In genomic region chr2:226223704-226224103, GRCh38 we compare ENCODE assay signal across 30 cellular contexts.
"Had no signal": no experiment of that assay in that cellular context is flagged by ENCODE, and none has a peak within 500 bp of the region (broad histone marks: within the 10 kb centered on the region; RNA-seq: fewer than 3 reads in every experiment).

No MANE protein-coding gene starts in this region.

- H3K4me1 ChIP-seq: left lung, lower lobe of right lung, neural progenitor cell, right atrium auricular region, stomach, testis, thyroid gland, transverse colon, upper lobe of right lung had no signal

- H3K27ac ChIP-seq: left lung, lower lobe of right lung, neural progenitor cell, neutrophil, right atrium auricular region, skin epidermis, stomach, testis, thyroid gland, transverse colon, upper lobe of right lung had no signal

- DNase-seq: hypothalamus; immature natural killer cell; kidney; left colon; left lung; lower lobe of right lung; mammary epithelial cell; mesenchymal stem cell; naive B cell; natural killer cell; nephron progenitor cell; occipital lobe; stimulated activated CD4-positive, alpha-beta T cell treated with anti-CD3 and anti-CD28 coated beads, Interleukin-12 subunit alpha, Interleukin-12 subunit beta, amount 100 ng/mL, for 4 hours; stimulated activated CD4-positive, alpha-beta T cell treated with anti-CD3 and anti-CD28 coated beads, Interleukin-15, amount 100 ng/mL, for 24 hours; stimulated activated CD4-positive, alpha-beta T cell treated with anti-CD3 and anti-CD28 coated beads, Interleukin-2, amount 100 ng/mL, for 24 hours; stimulated activated CD4-positive, alpha-beta T cell treated with anti-CD3 and anti-CD28 coated beads, Interleukin-4, amount 100 ng/mL, for 1 hour; stimulated activated naive B cell treated with anti-CD40 and anti-IgM and Interleukin-4, amounts not matched to agents 10 μg/mL and 1 μg/mL and 100 μg/mL, for 72 hours; stimulated activated naive CD8-positive, alpha-beta T cell treated with anti-CD3 and anti-CD28 coated beads, Interleukin-15, Interleukin-2, amounts not matched to agents 100 U/mL and 50 U/mL, for 24 hours; stomach; testis; thyroid gland; transverse colon; upper lobe of right lung had no signal

- ATAC-seq: left colon; left lung; lower lobe of right lung; natural killer cell; sciatic nerve; stimulated activated naive B cell treated with anti-CD40 and anti-IgM and Interleukin-4, amounts not matched to agents 10 μg/mL and 1 μg/mL and 100 μg/mL, for 72 hours; stimulated activated naive CD8-positive, alpha-beta T cell treated with anti-CD3 and anti-CD28 coated beads, Interleukin-15, Interleukin-2, amounts not matched to agents 100 U/mL and 50 U/mL, for 24 hours; upper lobe of right lung had no signal

- H2AFZ ChIP-seq: neural progenitor cell had no signal

- H3K4me3 Mint-ChIP-seq: immature natural killer cell; naive B cell; natural killer cell; nephron progenitor cell; neural progenitor cell; stimulated activated naive B cell treated with anti-CD40 and anti-IgM and Interleukin-4, amounts not matched to agents 10 μg/mL and 1 μg/mL and 100 μg/mL, for 72 hours had no signal

- H3K36me3 Mint-ChIP-seq: immature natural killer cell; naive B cell; natural killer cell; neural progenitor cell; stimulated activated naive B cell treated with anti-CD40 and anti-IgM and Interleukin-4, amounts not matched to agents 10 μg/mL and 1 μg/mL and 100 μg/mL, for 72 hours had no signal

- FAIRE-seq: urothelium cell line had no signal

- H3K4me2 ChIP-seq: neural progenitor cell had no signal

- H3K4me1 Mint-ChIP-seq: immature natural killer cell, naive B cell, natural killer cell, nephron progenitor cell, neural progenitor cell had no signal

- H3K9me3 Mint-ChIP-seq: nephron progenitor cell, neural progenitor cell had no signal

- H3K27me3 Mint-ChIP-seq: progenitor cell of endocrine pancreas had no signal

- H3K9ac ChIP-seq: neural progenitor cell had no signal

- H3K27ac Mint-ChIP-seq: immature natural killer cell; naive B cell; natural killer cell; nephron progenitor cell; neural progenitor cell; progenitor cell of endocrine pancreas; stimulated activated naive B cell treated with anti-CD40 and anti-IgM and Interleukin-4, amounts not matched to agents 10 μg/mL and 1 μg/mL and 100 μg/mL, for 72 hours had no signal

- H3K36me3 ChIP-seq: left lung, lower lobe of right lung, neural progenitor cell, neutrophil, right atrium auricular region, stomach, thyroid gland, transverse colon, upper lobe of right lung had no signal

- H3K27me3 ChIP-seq: left lung, neural progenitor cell, neutrophil, right atrium auricular region, stomach, testis, thyroid gland, transverse colon, upper lobe of right lung had no signal

- H3K4me3 ChIP-seq: left lung, lower lobe of right lung, neural progenitor cell, right atrium auricular region, skin epidermis, stomach, testis, thyroid gland, transverse colon, upper lobe of right lung had no signal

- H3K9me3 ChIP-seq: left lung, lower lobe of right lung, neutrophil, right atrium auricular region, stomach, testis, thyroid gland, transverse colon, upper lobe of right lung had no signal
